6 cellular contexts compared by ENCODE assay signal in genomic region chr17:10016958-10017595, GRCh38.
DNase-seq lines count a peak whose midpoint lies in the region; TF ChIP-seq lines count a peak whose summit lies in the region.
"Not testable (repeated sequence)": the region's sequence is repeated elsewhere in the genome, so short reads cannot be mapped to it uniquely, and the experiment has no call there.

No MANE protein-coding gene starts in this region.

- peaks cover 100% of the 10 kb centered on the region for H3K4me1 ChIP-seq in BLaER1
- peaks cover 73% of the 10 kb centered on the region in 2 experiments for H3K4me1 ChIP-seq in neutrophil (ENCODE audit: control insufficient read depth in 1 of 2, insufficient read depth in 1 of 2, low read depth in 1 of 2, low read length in 1 of 2)
- H3K4me1 ChIP-seq in spleen = peaks cover 27 to 100% (median 69%) of the 10 kb centered on the region in 6 donors

- H3K36me3 ChIP-seq in BLaER1 = peaks cover 12% of the 10 kb centered on the region
- not testable (repeated sequence) for H3K36me3 ChIP-seq in neutrophil
- peaks cover 0 to 10% (median 0%) of the 10 kb centered on the region in 6 donors for H3K36me3 ChIP-seq in spleen

- H3K4me3 ChIP-seq in BLaER1; HL-60 (replicated peaks; ENCODE audit: insufficient read depth, low read length); spleen: not testable (repeated sequence)
- H3K4me3 ChIP-seq in neutrophil (ENCODE audit: low read depth in 1 of 2, low read length in 1 of 2) = peak overlapping the region; percentile 49 to 55

- not testable (repeated sequence) for H3K9me3 ChIP-seq in BLaER1, neutrophil, spleen

- not testable (repeated sequence) for H3K9ac ChIP-seq in BLaER1

- not testable (repeated sequence) for H3K4me3 Mint-ChIP-seq in dendritic cell treated with granulocyte-macrophage colony-stimulating factor and Interleukin-4, amounts not matched to agents 40 ng/mL and 50 ng/mL, for 4 days

- peak overlapping the region; percentile 88 for H3K4me2 ChIP-seq in BLaER1

- H3K27ac Mint-ChIP-seq in dendritic cell treated with granulocyte-macrophage colony-stimulating factor and Interleukin-4, amounts not matched to agents 40 ng/mL and 50 ng/mL, for 4 days = peak overlapping the region; percentile 89

- H3K4me1 Mint-ChIP-seq in dendritic cell treated with granulocyte-macrophage colony-stimulating factor and Interleukin-4, amounts not matched to agents 40 ng/mL and 50 ng/mL, for 4 days (ENCODE audit: low read depth) = peaks cover 80% of the 10 kb centered on the region

- intact Hi-C loops in dendritic cell treated with granulocyte-macrophage colony-stimulating factor and Interleukin-4, amounts not matched to agents 40 ng/mL and 50 ng/mL, for 4 days (cut with micrococcal nuclease); spleen (cut with DNase I; ENCODE audit: low total_unique reads): not testable (repeated sequence)

- H3K27ac ChIP-seq in BLaER1 (peak overlapping the region; percentile 18; the same call in 1 of the 2 replicates), HL-60 (replicated peaks) (peak overlapping the region; percentile 89), neutrophil (peak overlapping the region; percentile 88), spleen (peak overlapping the region in 6 of 8 donors; percentile 67 to 86 (median 82))

- H3K36me3 Mint-ChIP-seq in dendritic cell treated with granulocyte-macrophage colony-stimulating factor and Interleukin-4, amounts not matched to agents 40 ng/mL and 50 ng/mL, for 4 days (ENCODE audit: low read depth) = peaks cover 11% of the 10 kb centered on the region

- not testable (repeated sequence) for H3K27me3 ChIP-seq in BLaER1; HL-60 (ENCODE audit: insufficient read depth, poor library complexity, severe bottlenecking); neutrophil; spleen (replicated peaks in 1 of 7)

- not testable (repeated sequence) for H3K27me3 Mint-ChIP-seq in dendritic cell treated with granulocyte-macrophage colony-stimulating factor and Interleukin-4, amounts not matched to agents 40 ng/mL and 50 ng/mL, for 4 days

- 78 to 94% (median 89%) methylated on average over 15 of the region's 15 CpGs for WGBS in spleen, 5 donors

- DNase-seq in CD1c-positive myeloid dendritic cell (ENCODE audit: extremely low spot score) = peak; percentile 24
- not testable (repeated sequence) for DNase-seq in HL-60 (ENCODE audit: low read depth in 1 of 2, low spot score in 1 of 2); spleen

- not testable (repeated sequence) for TF ChIP-seq POLR2A in spleen (IDR thresholded peaks at IDR 0.05)

- peaks cover 28% of the 10 kb centered on the region for H4K20me1 ChIP-seq in BLaER1

- TF ChIP-seq CTCF in HL-60 (IDR thresholded peaks at IDR 0.05; ENCODE audit: insufficient read depth, low read length); neutrophil (IDR thresholded peaks at IDR 0.05); spleen (IDR thresholded peaks at IDR 0.05 in 8 of 11, conservative IDR thresholded peaks at IDR 0.05 in 3 of 11): not testable (repeated sequence)

- not testable (repeated sequence) for H3K9me3 Mint-ChIP-seq in dendritic cell treated with granulocyte-macrophage colony-stimulating factor and Interleukin-4, amounts not matched to agents 40 ng/mL and 50 ng/mL, for 4 days

Comparison
In these comparisons a context has a peak if more than half of its experiments do, and no peak if none do; other contexts are left out.
1. H3K27ac ChIP-seq: peak in every context shown above with its lines; median percentile 89 in HL-60; 88 in neutrophil; 82 in spleen; 18 in BLaER1.